ENCODE assay signal across 3 cellular contexts in the genomic region with DNA sequence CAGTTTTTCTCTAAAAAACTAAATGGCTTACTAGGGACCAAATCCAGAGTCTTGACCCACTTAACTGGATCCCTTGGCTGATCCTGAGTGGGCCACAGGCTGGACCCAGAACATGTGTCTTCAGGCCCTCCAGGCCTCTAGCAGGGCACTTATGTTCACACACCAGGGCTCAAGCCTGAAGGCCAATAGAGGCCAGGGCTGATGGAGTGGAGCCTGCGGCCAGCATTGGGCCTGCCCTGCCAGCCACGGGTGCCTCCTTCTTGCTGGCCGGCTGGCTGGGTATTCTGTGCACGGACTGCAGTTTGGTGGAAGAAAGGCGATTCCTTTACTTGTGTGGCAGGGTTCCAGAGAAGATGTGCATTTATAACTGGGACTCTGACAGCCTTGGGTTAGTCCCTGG.
"Had no signal": no experiment of that assay in that cellular context is flagged by ENCODE, and none has a peak within 500 bp of the region (broad histone marks: within the 10 kb centered on the region; RNA-seq: fewer than 3 reads in every experiment).

No MANE protein-coding gene starts in this region.

- DNase-seq: GDM1, GF-D8 had no signal

- H3K4me3 ChIP-seq: GM12878 had no signal
